In genomic region chr12:53253298-53253697, GRCh38 we compare ENCODE assay signal across 8 cellular contexts. TPM values are rescaled to one million over a fixed set of nuclear protein-coding genes. Genes with fewer than 3 reads are reported as not detected.
DNase-seq lines count a peak whose midpoint lies in the region; ATAC-seq, FAIRE-seq and TF ChIP-seq lines count a peak whose summit lies in the region.

No MANE protein-coding gene starts in this region.

- ATAC-seq in GM12878 (no peak), GM18861 (IDR thresholded peaks at IDR 0.05; ENCODE audit: unreplicated experiment) (no peak)
- no peak for ATAC-seq in naive thymus-derived CD4-positive, alpha-beta T cell

- H3K36me3 ChIP-seq in ACC112 (ENCODE audit: insufficient read depth, low read length) = no peaks in the 10 kb centered on the region
- peaks cover 0 to 4% of the 10 kb centered on the region in 2 experiments; a peak in 1 of 4 replicates for H3K36me3 ChIP-seq in GM12878 (ENCODE audit: control insufficient read depth in 2 of 2, insufficient read depth in 2 of 2, low read length in 1 of 2)
- H3K36me3 ChIP-seq in naive thymus-derived CD4-positive, alpha-beta T cell (ENCODE audit: control insufficient read depth in 2 of 3, insufficient read depth in 3 of 3, low read length in 3 of 3) = peaks cover 5 to 18% (median 6%) of the 10 kb centered on the region in 3 experiments

- 82% methylated on average over 13 of the region's 13 CpGs for WGBS in GM12878 (ENCODE audit: insufficient coverage, insufficient replicate concordance, low lambda C conversion rate, missing lambda C conversion rate)

- RAD21 ChIA-PET in GM12878 (lab: Charles Lee; ENCODE audit: unreplicated experiment) = interaction anchor here (1.6 to 4.3 kb wide), 3 partner anchors 15 to 93 kb away, joined by 3 to 101 read pairs (median 28); partner anchors contain the start of gene ESPL1

- peak overlapping the region; percentile 73 for H3K4me2 ChIP-seq in GM12878 (ENCODE audit: control insufficient read depth, insufficient read depth)

- no peaks in the 10 kb centered on the region for H4K20me1 ChIP-seq in GM12878 (ENCODE audit: control insufficient read depth, insufficient read depth)

- FAIRE-seq in GM12878 (lab: Jason Lieb, UNC) = no peak

- H3K79me2 ChIP-seq in ACC112 (ENCODE audit: control insufficient read depth, insufficient read depth, low read length, unreplicated experiment) = peaks cover 17% of the 10 kb centered on the region
- H3K79me2 ChIP-seq in GM12878 (ENCODE audit: control insufficient read depth, insufficient read depth, low read length) = peaks cover 13% of the 10 kb centered on the region

- peaks cover 25% of the 10 kb centered on the region for H3K4me1 Mint-ChIP-seq in HFFc6 (ENCODE audit: low read depth)
- H3K4me1 Mint-ChIP-seq in naive thymus-derived CD4-positive, alpha-beta T cell = peaks cover 37 to 60% (median 48%) of the 10 kb centered on the region in 7 donors

- H3K9me3 Mint-ChIP-seq in HFFc6 = no peaks in the 10 kb centered on the region
- H3K9me3 Mint-ChIP-seq in naive thymus-derived CD4-positive, alpha-beta T cell = no peaks in the 10 kb centered on the region

- peak overlapping the region; percentile 47; the same call in 1 of the 2 replicates for H3K27ac Mint-ChIP-seq in HFFc6
- peak overlapping the region; percentile 46 to 96 (median 90) for H3K27ac Mint-ChIP-seq in naive thymus-derived CD4-positive, alpha-beta T cell

- intact Hi-C loops in GM12878 (cut with micrococcal nuclease; ENCODE audit: unreplicated experiment) = loop anchor here (2.0 kb wide), 1 partner anchor 32 kb away; no protein-coding TSS in a partner anchor
- intact Hi-C loops in naive thymus-derived CD4-positive, alpha-beta T cell (cut with micrococcal nuclease) = loop anchor here in 1 of 2 donors (5.0 kb wide), 1 partner anchor 246 kb away; the partner anchor contains the start of gene EIF4B

- POLR2A ChIA-PET in GM12878 (lab: Charles Lee) = interaction anchor here (1.0 to 4.0 kb wide), 4 partner anchors 13 to 70 kb away, joined by 3 to 19 read pairs (median 4); partner anchors contain the start of gene ESPL1
- POLR2A ChIA-PET in naive thymus-derived CD4-positive, alpha-beta T cell (lab: Charles Lee) = interaction anchor here (1.0 to 3.6 kb wide), 4 partner anchors 18 to 46 kb away, joined by 3 to 28 read pairs (median 12); partner anchors contain the start of gene ITGB7

- H3K4me1 ChIP-seq in ACC112 (ENCODE audit: control insufficient read depth, insufficient read depth, low read length, unreplicated experiment) (peaks cover 11% of the 10 kb centered on the region), GM12878 (ENCODE audit: control insufficient read depth, insufficient read depth, low read length) (peaks cover 28% of the 10 kb centered on the region)
- H3K4me1 ChIP-seq in naive thymus-derived CD4-positive, alpha-beta T cell (ENCODE audit: control insufficient read depth in 2 of 2, insufficient read depth in 2 of 2, low read length in 2 of 2) = peaks cover 26 to 38% of the 10 kb centered on the region in 2 donors

- CTCF ChIA-PET in GM12878 (lab: Yijun Ruan, JAX) = interaction anchor here (0.7 to 7.4 kb wide), 10 partner anchors 8 to 187 kb away, joined by 3 to 136 read pairs (median 4); partner anchors contain the start of genes ESPL1, ITGB7 and MYG1
- CTCF ChIA-PET in naive thymus-derived CD4-positive, alpha-beta T cell (lab: Charles Lee) = interaction anchor here (1.1 to 10.0 kb wide), 4 partner anchors 14 to 96 kb away, joined by 3 to 121 read pairs (median 6); no protein-coding TSS in a partner anchor

- TF ChIP-seq RAD21 in GM12878 (IDR thresholded peaks at IDR 0.05; ENCODE audit: insufficient read depth, low read depth, low read length) = no peak

- in situ Hi-C loops in GM12878 (cut with MboI) = no loop called here

- peak overlapping the region; percentile 99 for H3K4me3 Mint-ChIP-seq in HFFc6
- H3K4me3 Mint-ChIP-seq in naive thymus-derived CD4-positive, alpha-beta T cell = peak overlapping the region; percentile 89 to 98 (median 96)

- DNase-seq in HFFc6 (no peak), GM12878 (ENCODE audit: low read depth, low spot score) (no peak), NCI-H1694 (lab: John Stamatoyannopoulos, UW) (no peak), COLO829 (ENCODE audit: low spot score) (no peak), ecto neural progenitor cell (ENCODE audit: low spot score) (no peak)
- no peak for DNase-seq in naive thymus-derived CD4-positive, alpha-beta T cell

- H3K27me3 ChIP-seq in ACC112 (ENCODE audit: insufficient read depth, low read length) (no peaks in the 10 kb centered on the region), GM12878 (replicated peaks in 1 of 2; ENCODE audit: control insufficient read depth in 2 of 2, insufficient read depth in 2 of 2, low read length in 1 of 2) (no peaks in the 10 kb centered on the region)
- H3K27me3 ChIP-seq in naive thymus-derived CD4-positive, alpha-beta T cell (ENCODE audit: control insufficient read depth in 2 of 2, insufficient read depth in 2 of 2, low read length in 2 of 2) = no peaks in the 10 kb centered on the region

- no peaks in the 10 kb centered on the region; the same call in 1 of the 2 replicates for H3K27me3 Mint-ChIP-seq in HFFc6 (ENCODE audit: insufficient read depth)
- no peaks in the 10 kb centered on the region for H3K27me3 Mint-ChIP-seq in naive thymus-derived CD4-positive, alpha-beta T cell

- H3K4me3 ChIP-seq in ACC112 (ENCODE audit: low read depth, low read length) (peak overlapping the region; percentile 90), GM12878 (peak overlapping the region; percentile 99)
- peak overlapping the region; percentile 95 for H3K4me3 ChIP-seq in naive thymus-derived CD4-positive, alpha-beta T cell (ENCODE audit: low read length)

- BruUV-seq in GM12878 (replicated peaks; lab: Mats Ljungman, UMichigan) = no TSS peak

- peak overlapping the region; percentile 91 for H3K9ac ChIP-seq in GM12878 (ENCODE audit: control insufficient read depth, insufficient read depth, low read length)

- no peak for TF ChIP-seq EP300 in GM12878 (IDR thresholded peaks at IDR 0.05; ENCODE audit: borderline replicate concordance in 1 of 2, control insufficient read depth in 1 of 2, low read depth in 2 of 2, low read length in 2 of 2)

- H3K27ac ChIP-seq in ACC112 (ENCODE audit: low read depth, low read length) = no peak overlapping the region
- H3K27ac ChIP-seq in GM12878 (ENCODE audit: control insufficient read depth, insufficient read depth) = no peak overlapping the region
- peak overlapping the region; percentile 95 for H3K27ac ChIP-seq in naive thymus-derived CD4-positive, alpha-beta T cell (ENCODE audit: low read depth, low read length)

- H3K9me3 ChIP-seq in GM12878 (replicated peaks; ENCODE audit: control insufficient read depth, insufficient read depth, low read length) = no peaks in the 10 kb centered on the region
- no peaks in the 10 kb centered on the region for H3K9me3 ChIP-seq in naive thymus-derived CD4-positive, alpha-beta T cell (ENCODE audit: control insufficient read depth in 2 of 3, low read length in 3 of 3)

- no peak for TF ChIP-seq CTCF in HFFc6 (IDR thresholded peaks at IDR 0.05)
- TF ChIP-seq CTCF in GM12878 (IDR thresholded peaks at IDR 0.05 in 2 of 3, conservative IDR thresholded peaks at IDR 0.05 in 1 of 3; ENCODE audit: control insufficient read depth in 2 of 3, extremely low read depth in 1 of 3, insufficient read depth in 1 of 3, low read depth in 3 of 3, low read length in 3 of 3) = no peak

- H2AFZ ChIP-seq in ACC112 (ENCODE audit: low read length, unreplicated experiment) (no peak overlapping the region), GM12878 (ENCODE audit: control insufficient read depth, low read depth, low read length) (no peak overlapping the region)

- SMC1A ChIA-PET in GM12878 (lab: Charles Lee; ENCODE audit: uncharacterized antibody, unreplicated experiment) = interaction anchor here (0.7 to 6.4 kb wide), 5 partner anchors 15 to 93 kb away, joined by 3 to 63 read pairs (median 7); partner anchors contain the start of genes ESPL1 and PFDN5

- no peak; the same call in 1 of the 2 replicates for TF ChIP-seq POLR2A in GM12878 (IDR thresholded peaks at IDR 0.05; ENCODE audit: low read depth, low read length)

- H3K36me3 Mint-ChIP-seq in HFFc6 (ENCODE audit: low read depth) = peaks cover 22% of the 10 kb centered on the region
- peaks cover 0 to 7% (median 3%) of the 10 kb centered on the region in 5 donors for H3K36me3 Mint-ChIP-seq in naive thymus-derived CD4-positive, alpha-beta T cell

RNA-seq across cellular contexts. Expression of gene ESPL1, which starts 14.8 kb away (rescaled TPM):
- total RNA-seq in HFFc6 (2021; fragmentation: NEBNext Ultra II Directional; extraction: Animal tissue kit (Norgen Biotek cat#: 25700)) = 10 to 100 TPM in 5 of 6 experiments, 1 to 10 TPM in 1; 7.0 to 16.1 (median 14.1) TPM
- 49.7 and 52.5 TPM in 2 replicates for total RNA-seq in GM12878 (2013; cell fraction: nucleolus; rRNA removed)
- total RNA-seq in GM12878 (2014; rRNA removed) = 28.4 and 28.5 TPM in 2 replicates
- total RNA-seq in GM12878 (2014; rRNA removed; fragmentation: Illumina TruSeq; extraction: Trizol) = 17.9 and 20.1 TPM in 2 replicates
- total RNA-seq in GM12878 (2021) = 54.4 and 61.9 TPM in 2 replicates
- polyA plus RNA-seq in GM12878 (2011; ENCODE audit: low read depth) = 7.2 TPM
- polyA plus RNA-seq in GM12878 (2011; rRNA removed) = 14.4 and 19.3 TPM in 2 replicates
- polyA plus RNA-seq in GM12878 (2011; cell fraction: cytosol; rRNA removed) = 23.7 and 26.8 TPM in 2 replicates
- 110 and 113 TPM in 2 replicates for polyA plus RNA-seq in GM12878 (2011; cell fraction: nucleus; rRNA removed)
- polyA plus RNA-seq in GM12878 (2012) = 13.9 and 14.4 TPM in 2 replicates
- polyA plus RNA-seq in GM12878 (2014; fragmentation: Illumina TruSeq; extraction: Trizol) = 19.0 and 28.6 TPM in 2 replicates
- 1 to 10 TPM; 2.1 to 2.2 TPM for polyA plus RNA-seq in GM12878 (2014; fragmentation: Nextera tagmentation; extraction: Ambion mirVana)
- 30.8 and 31.4 TPM in 2 replicates for polyA plus RNA-seq in GM12878 (2014; rRNA removed)
- polyA plus RNA-seq in GM12878 (2016; fragmentation: Nextera tagmentation; extraction: Ambion mirVana) = 10 to 100 TPM; 21.1 to 21.2 TPM
- 36.4 and 41.1 TPM in 2 replicates for polyA minus RNA-seq in GM12878 (2011; rRNA and poly(A)+ RNA removed)
- 8.6 and 10.9 TPM in 2 replicates for polyA minus RNA-seq in GM12878 (2011; cell fraction: cytosol; rRNA and poly(A)+ RNA removed)
- polyA minus RNA-seq in GM12878 (2011; cell fraction: nucleus; rRNA and poly(A)+ RNA removed) = 33.7 and 47.5 TPM in 2 replicates
- 10 to 100 TPM in 1 of 5 experiments, 1 to 10 TPM in 2, under 1 TPM in 2; 0.08 to 65.4 (median 1.1) TPM for total RNA-seq in naive thymus-derived CD4-positive, alpha-beta T cell
- not detected for polyA plus RNA-seq in naive thymus-derived CD4-positive, alpha-beta T cell

RNA-seq across cellular contexts. Expression of gene RARG, which starts 21.3 kb away (rescaled TPM):
- 10 to 100 TPM; 47.2 to 80.5 (median 71.0) TPM for total RNA-seq in HFFc6 (2021; fragmentation: NEBNext Ultra II Directional; extraction: Animal tissue kit (Norgen Biotek cat#: 25700))
- total RNA-seq in GM12878 (2013; cell fraction: nucleolus; rRNA removed) = 12.2 and 13.4 TPM in 2 replicates
- total RNA-seq in GM12878 (2014; rRNA removed) = 3.4 and 4.0 TPM in 2 replicates
- total RNA-seq in GM12878 (2014; rRNA removed; fragmentation: Illumina TruSeq; extraction: Trizol) = 3.0 and 3.9 TPM in 2 replicates
- total RNA-seq in GM12878 (2021) = 7.3 and 8.7 TPM in 2 replicates
- 0.72 TPM for polyA plus RNA-seq in GM12878 (2011; ENCODE audit: low read depth)
- polyA plus RNA-seq in GM12878 (2011; rRNA removed) = 4.5 and 8.1 TPM in 2 replicates
- polyA plus RNA-seq in GM12878 (2011; cell fraction: cytosol; rRNA removed) = 9.2 and 13.2 TPM in 2 replicates
- polyA plus RNA-seq in GM12878 (2011; cell fraction: nucleus; rRNA removed) = 34.2 and 38.3 TPM in 2 replicates
- polyA plus RNA-seq in GM12878 (2012) = 2.5 and 2.9 TPM in 2 replicates
- polyA plus RNA-seq in GM12878 (2014; fragmentation: Illumina TruSeq; extraction: Trizol) = 2.6 and 4.2 TPM in 2 replicates
- under 1 TPM; 0.27 to 0.60 TPM for polyA plus RNA-seq in GM12878 (2014; fragmentation: Nextera tagmentation; extraction: Ambion mirVana)
- 7.2 and 8.0 TPM in 2 replicates for polyA plus RNA-seq in GM12878 (2014; rRNA removed)
- 1 to 10 TPM; 3.8 to 6.0 TPM for polyA plus RNA-seq in GM12878 (2016; fragmentation: Nextera tagmentation; extraction: Ambion mirVana)
- polyA minus RNA-seq in GM12878 (2011; rRNA and poly(A)+ RNA removed) = 12.3 and 13.9 TPM in 2 replicates
- 7.5 and 8.3 TPM in 2 replicates for polyA minus RNA-seq in GM12878 (2011; cell fraction: cytosol; rRNA and poly(A)+ RNA removed)
- 9.1 and 18.5 TPM in 2 replicates for polyA minus RNA-seq in GM12878 (2011; cell fraction: nucleus; rRNA and poly(A)+ RNA removed)
- total RNA-seq in naive thymus-derived CD4-positive, alpha-beta T cell = 10 to 100 TPM; 22.4 to 73.1 (median 57.4) TPM
- polyA plus RNA-seq in naive thymus-derived CD4-positive, alpha-beta T cell = 10 to 100 TPM in 1 of 2 donors, 1 to 10 TPM in 1; 6.4 to 17.2 TPM

RNA-seq across cellular contexts. Expression of gene PFDN5, which starts 42.0 kb away (rescaled TPM):
- total RNA-seq in HFFc6 (2021; fragmentation: NEBNext Ultra II Directional; extraction: Animal tissue kit (Norgen Biotek cat#: 25700)) = 100 to 1,000 TPM; 502 to 568 (median 534) TPM
- total RNA-seq in GM12878 (2013; cell fraction: nucleolus; rRNA removed) = 141 and 153 TPM in 2 replicates
- total RNA-seq in GM12878 (2014; rRNA removed) (320 and 355 TPM in 2 replicates), GM12878 (2014; rRNA removed; fragmentation: Illumina TruSeq; extraction: Trizol) (504 and 518 TPM in 2 replicates), GM12878 (2021) (300 and 322 TPM in 2 replicates)
- 1,639 TPM for polyA plus RNA-seq in GM12878 (2011; ENCODE audit: low read depth)
- polyA plus RNA-seq in GM12878 (2011; rRNA removed) (851 and 863 TPM in 2 replicates), GM12878 (2014; fragmentation: Illumina TruSeq; extraction: Trizol) (485 and 536 TPM in 2 replicates), GM12878 (2014; fragmentation: Nextera tagmentation; extraction: Ambion mirVana) (1,000 to 10,000 TPM; 1,522 to 1,596 TPM), GM12878 (2014; rRNA removed) (438 and 511 TPM in 2 replicates), GM12878 (2016; fragmentation: Nextera tagmentation; extraction: Ambion mirVana) (100 to 1,000 TPM; 373 to 398 TPM)
- polyA plus RNA-seq in GM12878 (2011; cell fraction: cytosol; rRNA removed) = 812 and 933 TPM in 2 replicates
- 540 and 746 TPM in 2 replicates for polyA plus RNA-seq in GM12878 (2011; cell fraction: nucleus; rRNA removed)
- polyA plus RNA-seq in GM12878 (2012) = 681 and 706 TPM in 2 replicates
- polyA minus RNA-seq in GM12878 (2011; rRNA and poly(A)+ RNA removed) = 235 and 327 TPM in 2 replicates
- 57.1 and 72.9 TPM in 2 replicates for polyA minus RNA-seq in GM12878 (2011; cell fraction: cytosol; rRNA and poly(A)+ RNA removed)
- polyA minus RNA-seq in GM12878 (2011; cell fraction: nucleus; rRNA and poly(A)+ RNA removed) = 90.8 and 106 TPM in 2 replicates
- 100 to 1,000 TPM; 323 to 785 (median 692) TPM for total RNA-seq in naive thymus-derived CD4-positive, alpha-beta T cell
- 1,000 to 10,000 TPM; 1,766 to 1,956 TPM for polyA plus RNA-seq in naive thymus-derived CD4-positive, alpha-beta T cell

RNA-seq across cellular contexts. Expression of gene MYG1, which starts 46.2 kb away (rescaled TPM):
- 10 to 100 TPM; 59.8 to 76.0 (median 68.3) TPM for total RNA-seq in HFFc6 (2021; fragmentation: NEBNext Ultra II Directional; extraction: Animal tissue kit (Norgen Biotek cat#: 25700))
- 15.4 and 16.3 TPM in 2 replicates for total RNA-seq in GM12878 (2013; cell fraction: nucleolus; rRNA removed)
- total RNA-seq in GM12878 (2014; rRNA removed) = 61.7 and 81.0 TPM in 2 replicates
- 32.4 and 36.2 TPM in 2 replicates for total RNA-seq in GM12878 (2014; rRNA removed; fragmentation: Illumina TruSeq; extraction: Trizol)
- total RNA-seq in GM12878 (2021) = 64.9 and 68.7 TPM in 2 replicates
- 24.1 TPM for polyA plus RNA-seq in GM12878 (2011; ENCODE audit: low read depth)
- 25.5 and 48.6 TPM in 2 replicates for polyA plus RNA-seq in GM12878 (2011; rRNA removed)
- polyA plus RNA-seq in GM12878 (2011; cell fraction: cytosol; rRNA removed) = 70.9 and 83.3 TPM in 2 replicates
- 47.8 and 61.1 TPM in 2 replicates for polyA plus RNA-seq in GM12878 (2011; cell fraction: nucleus; rRNA removed)
- polyA plus RNA-seq in GM12878 (2012) = 37.8 and 57.0 TPM in 2 replicates
- polyA plus RNA-seq in GM12878 (2014; fragmentation: Illumina TruSeq; extraction: Trizol) = 23.2 and 37.6 TPM in 2 replicates
- 10 to 100 TPM; 20.7 to 38.2 TPM for polyA plus RNA-seq in GM12878 (2014; fragmentation: Nextera tagmentation; extraction: Ambion mirVana)
- 66.7 and 76.8 TPM in 2 replicates for polyA plus RNA-seq in GM12878 (2014; rRNA removed)
- polyA plus RNA-seq in GM12878 (2016; fragmentation: Nextera tagmentation; extraction: Ambion mirVana) = 10 to 100 TPM; 50.2 to 53.7 TPM
- polyA minus RNA-seq in GM12878 (2011; rRNA and poly(A)+ RNA removed) = 39.4 and 50.6 TPM in 2 replicates
- 23.4 and 25.1 TPM in 2 replicates for polyA minus RNA-seq in GM12878 (2011; cell fraction: cytosol; rRNA and poly(A)+ RNA removed)
- polyA minus RNA-seq in GM12878 (2011; cell fraction: nucleus; rRNA and poly(A)+ RNA removed) = 9.4 and 15.8 TPM in 2 replicates
- total RNA-seq in naive thymus-derived CD4-positive, alpha-beta T cell = 10 to 100 TPM; 38.9 to 55.9 (median 49.2) TPM
- polyA plus RNA-seq in naive thymus-derived CD4-positive, alpha-beta T cell = 10 to 100 TPM; 69.6 to 75.1 TPM

RNA-seq across cellular contexts. Expression of gene ITGB7, which starts 46.2 kb away (rescaled TPM):
- total RNA-seq in HFFc6 (2021; fragmentation: NEBNext Ultra II Directional; extraction: Animal tissue kit (Norgen Biotek cat#: 25700)) = 1 to 10 TPM in 3 of 6 experiments, under 1 TPM in 3; 0.35 to 1.5 (median 0.93) TPM
- 215 and 221 TPM in 2 replicates for total RNA-seq in GM12878 (2013; cell fraction: nucleolus; rRNA removed)
- total RNA-seq in GM12878 (2014; rRNA removed) (366 and 425 TPM in 2 replicates), GM12878 (2014; rRNA removed; fragmentation: Illumina TruSeq; extraction: Trizol) (158 and 166 TPM in 2 replicates), GM12878 (2021) (459 and 487 TPM in 2 replicates)
- polyA plus RNA-seq in GM12878 (2011; ENCODE audit: low read depth) = 81.6 TPM
- polyA plus RNA-seq in GM12878 (2011; rRNA removed) (130 and 234 TPM in 2 replicates), GM12878 (2014; fragmentation: Illumina TruSeq; extraction: Trizol) (95.4 and 174 TPM in 2 replicates), GM12878 (2014; fragmentation: Nextera tagmentation; extraction: Ambion mirVana) (10 to 100 TPM; 54.5 to 99.5 TPM), GM12878 (2014; rRNA removed) (282 and 333 TPM in 2 replicates), GM12878 (2016; fragmentation: Nextera tagmentation; extraction: Ambion mirVana) (100 to 1,000 TPM; 269 to 332 TPM)
- 334 and 445 TPM in 2 replicates for polyA plus RNA-seq in GM12878 (2011; cell fraction: cytosol; rRNA removed)
- 940 and 958 TPM in 2 replicates for polyA plus RNA-seq in GM12878 (2011; cell fraction: nucleus; rRNA removed)
- polyA plus RNA-seq in GM12878 (2012) = 135 and 178 TPM in 2 replicates
- 281 and 434 TPM in 2 replicates for polyA minus RNA-seq in GM12878 (2011; rRNA and poly(A)+ RNA removed)
- 164 and 179 TPM in 2 replicates for polyA minus RNA-seq in GM12878 (2011; cell fraction: cytosol; rRNA and poly(A)+ RNA removed)
- polyA minus RNA-seq in GM12878 (2011; cell fraction: nucleus; rRNA and poly(A)+ RNA removed) = 164 and 235 TPM in 2 replicates
- total RNA-seq in naive thymus-derived CD4-positive, alpha-beta T cell = 100 to 1,000 TPM; 208 to 760 (median 408) TPM
- polyA plus RNA-seq in naive thymus-derived CD4-positive, alpha-beta T cell = 100 to 1,000 TPM; 191 to 205 TPM
